ENCODE assay signal across 21 cellular contexts in genomic region chr19:44820648-44821609, GRCh38. TPM values are rescaled to one million over a fixed set of nuclear protein-coding genes. Genes with fewer than 3 reads are reported as not detected.
DNase-seq lines count a peak whose midpoint lies in the region; ATAC-seq and TF ChIP-seq lines count a peak whose summit lies in the region.
"Had no signal": no experiment of that assay in that cellular context is flagged by ENCODE, and none has a peak within 500 bp of the region (broad histone marks: within the 10 kb centered on the region; RNA-seq: fewer than 3 reads in every experiment).

No MANE protein-coding gene starts in this region.

- no peaks in the 10 kb centered on the region for H3K9me3 ChIP-seq in right cardiac atrium (ENCODE audit: control insufficient read depth, low read length)
- no peaks in the 10 kb centered on the region for H3K9me3 ChIP-seq in neural progenitor cell (ENCODE audit: low read depth)
- H3K9me3 ChIP-seq in Caco-2 = no peaks in the 10 kb centered on the region
- H3K9me3 ChIP-seq: mucosa of descending colon had no signal

- BruUV-seq in Caco-2 (replicated peaks; lab: Mats Ljungman, UMichigan) = no TSS peak

- in situ Hi-C loops in brain microvascular endothelial cell (cut with HindIII; ENCODE audit: low pct_ligation_motif_present, low sequenced_read_pairs) = no loop called here

- H3K4me1 ChIP-seq in right cardiac atrium (ENCODE audit: control insufficient read depth, insufficient read depth, low read length) = peaks cover 5% of the 10 kb centered on the region
- peaks cover 14% of the 10 kb centered on the region for H3K4me1 ChIP-seq in neural progenitor cell
- H3K4me1 ChIP-seq in Caco-2 = peaks cover 11% of the 10 kb centered on the region

- H3K4me3 Mint-ChIP-seq in neural progenitor cell (no peak overlapping the region), Caco-2 (ENCODE audit: unreplicated experiment) (no peak overlapping the region)
- H3K4me3 Mint-ChIP-seq: activated CD4-positive, alpha-beta T cell treated with anti-CD3 and anti-CD28 coated beads for 36 hours; H9; stimulated activated naive B cell treated with anti-CD40 and anti-IgM and Interleukin-4, amounts not matched to agents 10 μg/mL and 1 μg/mL and 100 μg/mL, for 72 hours had no signal

- no peaks in the 10 kb centered on the region for H3K36me3 Mint-ChIP-seq in neural progenitor cell
- peaks cover 42% of the 10 kb centered on the region for H3K36me3 Mint-ChIP-seq in Caco-2 (ENCODE audit: insufficient read depth, unreplicated experiment)
- H3K36me3 Mint-ChIP-seq: stimulated activated naive B cell treated with anti-CD40 and anti-IgM and Interleukin-4, amounts not matched to agents 10 μg/mL and 1 μg/mL and 100 μg/mL, for 72 hours had no signal

- no peak overlapping the region for H3K4me2 ChIP-seq in neural progenitor cell

- POLR2A ChIA-PET in Caco-2 (lab: Charles Lee) = interaction anchor here (0.6 to 0.7 kb wide), 2 partner anchors 12 to 279 kb away, joined by 3 to 6 read pairs; partner anchors contain the start of gene BCAM

- TF ChIP-seq CTCF in brain microvascular endothelial cell (IDR thresholded peaks at IDR 0.05; ENCODE audit: low read depth, low read length, missing control alignments) (no peak), neural progenitor cell (IDR thresholded peaks at IDR 0.05) (no peak), Caco-2 (IDR thresholded peaks at IDR 0.05; ENCODE audit: insufficient read depth in 1 of 2, low read depth in 1 of 2, low read length in 1 of 2, severe bottlenecking in 1 of 2, unreplicated experiment in 1 of 2) (no peak)

- CTCF ChIA-PET in Caco-2 (lab: Charles Lee) = interaction anchor here (0.8 to 1.1 kb wide), 2 partner anchors 36 to 92 kb away, joined by 3 read pairs; no protein-coding TSS in a partner anchor

- H3K4me3 ChIP-seq in brain microvascular endothelial cell (ENCODE audit: low read depth, low read length) (no peak overlapping the region), right cardiac atrium (ENCODE audit: low read length) (peak overlapping the region; percentile 9), neural progenitor cell (no peak overlapping the region), Caco-2 (ENCODE audit: low read depth, low read length) (no peak overlapping the region)
- H3K4me3 ChIP-seq: mucosa of descending colon had no signal

- peaks cover 11% of the 10 kb centered on the region for H3K27me3 Mint-ChIP-seq in neural progenitor cell (ENCODE audit: insufficient read depth, low read depth)
- no peaks in the 10 kb centered on the region for H3K27me3 Mint-ChIP-seq in Caco-2 (ENCODE audit: insufficient read depth, unreplicated experiment)
- H3K27me3 Mint-ChIP-seq: activated CD4-positive, alpha-beta T cell treated with anti-CD3 and anti-CD28 coated beads for 36 hours had no signal

- H3K4me1 Mint-ChIP-seq in neural progenitor cell = peaks cover 24% of the 10 kb centered on the region
- peaks cover 24% of the 10 kb centered on the region for H3K4me1 Mint-ChIP-seq in Caco-2 (ENCODE audit: low read depth, unreplicated experiment)
- H3K4me1 Mint-ChIP-seq: activated CD4-positive, alpha-beta T cell treated with anti-CD3 and anti-CD28 coated beads for 36 hours; stimulated activated naive B cell treated with anti-CD40 and anti-IgM and Interleukin-4, amounts not matched to agents 10 μg/mL and 1 μg/mL and 100 μg/mL, for 72 hours had no signal

- H3F3A ChIP-seq in neural progenitor cell (ENCODE audit: low read depth) = peaks cover 5% of the 10 kb centered on the region

- H3K27ac Mint-ChIP-seq in neural progenitor cell (no peak overlapping the region), Caco-2 (ENCODE audit: unreplicated experiment) (no peak overlapping the region)
- H3K27ac Mint-ChIP-seq: activated CD4-positive, alpha-beta T cell treated with anti-CD3 and anti-CD28 coated beads for 36 hours; H9; progenitor cell of endocrine pancreas; stimulated activated naive B cell treated with anti-CD40 and anti-IgM and Interleukin-4, amounts not matched to agents 10 μg/mL and 1 μg/mL and 100 μg/mL, for 72 hours had no signal

- DNase-seq in CD1c-positive myeloid dendritic cell (ENCODE audit: extremely low spot score) (peak; percentile 62), brain microvascular endothelial cell (peak; percentile 20), right cardiac atrium (peak; percentile 68 to 87 (median 84)), sciatic nerve (ENCODE audit: low spot score) (no peak), neural progenitor cell (ENCODE audit: low spot score) (no peak), Kasumi-1 (lab: John Stamatoyannopoulos, UW) (no peak), Caco-2 (no peak)
- DNase-seq: activated CD4-positive, alpha-beta T cell treated with anti-CD3 and anti-CD28 coated beads for 36 hours; activated T-cell treated with anti-CD3 and anti-CD28 coated beads for 4 hours; cortex of kidney; H9; NCI-H1694 treated with DMSO at 0.1 percent for 48 hours; NCI-H526 treated with DMSO at 0.1 percent for 48 hours; RPMI8226; stimulated activated CD4-positive, alpha-beta T cell treated with anti-CD3 and anti-CD28 coated beads, Interleukin-4, amount 100 ng/mL, for 24 hours; stimulated activated naive B cell treated with anti-CD40 and anti-IgM and Interleukin-4, amounts not matched to agents 10 μg/mL and 1 μg/mL and 100 μg/mL, for 72 hours had no signal

- H3K27me3 ChIP-seq in brain microvascular endothelial cell (replicated peaks) (peaks cover 9% of the 10 kb centered on the region), right cardiac atrium (ENCODE audit: control insufficient read depth, insufficient read depth) (no peaks in the 10 kb centered on the region), neural progenitor cell (peaks cover 8% of the 10 kb centered on the region), Caco-2 (replicated peaks; ENCODE audit: control insufficient read depth, insufficient read depth, low read length) (no peaks in the 10 kb centered on the region)

- no peaks in the 10 kb centered on the region for H3K36me3 ChIP-seq in brain microvascular endothelial cell (replicated peaks)
- H3K36me3 ChIP-seq in neural progenitor cell = no peaks in the 10 kb centered on the region
- H3K36me3 ChIP-seq in Caco-2 (ENCODE audit: control insufficient read depth, insufficient read depth, low read length) = peaks cover 5% of the 10 kb centered on the region; the same call in 1 of the 2 replicates

- H3K27ac ChIP-seq in brain microvascular endothelial cell (no peak overlapping the region), right cardiac atrium (ENCODE audit: low read length) (peak overlapping the region; percentile 79), neural progenitor cell (no peak overlapping the region)

- no peaks in the 10 kb centered on the region for H3K79me2 ChIP-seq in neural progenitor cell (ENCODE audit: low read depth)

- peak; percentile 83 to 92 for ATAC-seq in right cardiac atrium
- peak; percentile 73 for ATAC-seq in sciatic nerve
- no peak for ATAC-seq in GM19023 (IDR thresholded peaks at IDR 0.05; ENCODE audit: unreplicated experiment)
- ATAC-seq: activated CD4-positive, alpha-beta T cell treated with anti-CD3 and anti-CD28 coated beads for 36 hours; mucosa of descending colon; stimulated activated naive B cell treated with anti-CD40 and anti-IgM and Interleukin-4, amounts not matched to agents 10 μg/mL and 1 μg/mL and 100 μg/mL, for 72 hours had no signal

- 22% methylated on average over 35 of the region's 35 CpGs for WGBS in right cardiac atrium

- H3K9me3 Mint-ChIP-seq in neural progenitor cell (no peaks in the 10 kb centered on the region), Caco-2 (ENCODE audit: unreplicated experiment) (no peaks in the 10 kb centered on the region)
- H3K9me3 Mint-ChIP-seq: H9; stimulated activated naive B cell treated with anti-CD40 and anti-IgM and Interleukin-4, amounts not matched to agents 10 μg/mL and 1 μg/mL and 100 μg/mL, for 72 hours had no signal

- no peaks in the 10 kb centered on the region for H4K20me1 ChIP-seq in neural progenitor cell (ENCODE audit: low read depth)

- H3K9ac ChIP-seq in neural progenitor cell = no peak overlapping the region

- no peak overlapping the region for H2AFZ ChIP-seq in neural progenitor cell (replicated peaks)

- intact Hi-C loops in right cardiac atrium (cut with DNase I) (no loop called here), sciatic nerve (cut with DNase I) (no loop called here), Caco-2 (cut with micrococcal nuclease; ENCODE audit: unreplicated experiment) (no loop called here)

RNA-seq across cellular contexts. Expression of gene BCAM, which starts 12.0 kb away (rescaled TPM):
- total RNA-seq in right cardiac atrium (100 to 1,000 TPM in 1 of 4 donors, 10 to 100 TPM in 3; 69.9 to 130 (median 80.1) TPM), sciatic nerve (164 TPM), neural progenitor cell (ENCODE audit: low replicate concordance) (7.1 and 16.9 TPM in 2 replicates), Caco-2 (2022) (230 and 244 TPM in 2 replicates)
- 107 TPM for polyA plus RNA-seq in right cardiac atrium
- total RNA-seq: activated CD4-positive, alpha-beta T cell treated with anti-CD3 and anti-CD28 coated beads for 36 hours; T-helper 2 cell treated with Interferon-gamma antibody and Interleukin-4, amounts not matched to agents 100 ng/mL and 5 ng/mL, for 36 hours had no signal

RNA-seq across cellular contexts. Expression of gene NECTIN2, which starts 25.2 kb away (rescaled TPM):
- total RNA-seq in right cardiac atrium (100 to 1,000 TPM in 1 of 4 donors, 10 to 100 TPM in 3; 47.8 to 106 (median 57.5) TPM), sciatic nerve (115 TPM), neural progenitor cell (ENCODE audit: low replicate concordance) (54.2 and 210 TPM in 2 replicates), Caco-2 (2022) (257 and 258 TPM in 2 replicates)
- polyA plus RNA-seq in right cardiac atrium = 44.2 TPM
- total RNA-seq: T-helper 2 cell treated with Interferon-gamma antibody and Interleukin-4, amounts not matched to agents 100 ng/mL and 5 ng/mL, for 36 hours had no signal

RNA-seq across cellular contexts. Expression of gene CBLC, which starts 43.2 kb away (rescaled TPM):
- total RNA-seq in right cardiac atrium = not detected
- not detected for polyA plus RNA-seq in right cardiac atrium
- total RNA-seq in sciatic nerve = not detected
- 1.4 and 1.5 TPM in 2 replicates for total RNA-seq in neural progenitor cell (ENCODE audit: low replicate concordance)
- total RNA-seq in Caco-2 (2022) = 42.3 and 43.6 TPM in 2 replicates
- total RNA-seq: activated CD4-positive, alpha-beta T cell treated with anti-CD3 and anti-CD28 coated beads for 36 hours; LHCN-M2; T-helper 2 cell treated with Interferon-gamma antibody and Interleukin-4, amounts not matched to agents 100 ng/mL and 5 ng/mL, for 36 hours had no signal

Comparison
In these comparisons a context has a peak if more than half of its experiments do, and no peak if none do; other contexts are left out.
1. DNase-seq: peak in CD1c-positive myeloid dendritic cell (single experiment), brain microvascular endothelial cell (single experiment) and right cardiac atrium (3 of 3); none in sciatic nerve (single experiment), neural progenitor cell (single experiment), Kasumi-1 (0 of 2) and Caco-2 (0 of 2).
2. RNA of gene CBLC, which starts 43.2 kb away (total RNA-seq): 42.3 to 43.6 TPM in Caco-2; 1.4 to 1.5 TPM in neural progenitor cell, not detected in sciatic nerve (single experiment) and not detected in right cardiac atrium; every median in the first group is over 10 times any median in the second.